10 cellular contexts compared by ENCODE assay signal in the genomic region with DNA sequence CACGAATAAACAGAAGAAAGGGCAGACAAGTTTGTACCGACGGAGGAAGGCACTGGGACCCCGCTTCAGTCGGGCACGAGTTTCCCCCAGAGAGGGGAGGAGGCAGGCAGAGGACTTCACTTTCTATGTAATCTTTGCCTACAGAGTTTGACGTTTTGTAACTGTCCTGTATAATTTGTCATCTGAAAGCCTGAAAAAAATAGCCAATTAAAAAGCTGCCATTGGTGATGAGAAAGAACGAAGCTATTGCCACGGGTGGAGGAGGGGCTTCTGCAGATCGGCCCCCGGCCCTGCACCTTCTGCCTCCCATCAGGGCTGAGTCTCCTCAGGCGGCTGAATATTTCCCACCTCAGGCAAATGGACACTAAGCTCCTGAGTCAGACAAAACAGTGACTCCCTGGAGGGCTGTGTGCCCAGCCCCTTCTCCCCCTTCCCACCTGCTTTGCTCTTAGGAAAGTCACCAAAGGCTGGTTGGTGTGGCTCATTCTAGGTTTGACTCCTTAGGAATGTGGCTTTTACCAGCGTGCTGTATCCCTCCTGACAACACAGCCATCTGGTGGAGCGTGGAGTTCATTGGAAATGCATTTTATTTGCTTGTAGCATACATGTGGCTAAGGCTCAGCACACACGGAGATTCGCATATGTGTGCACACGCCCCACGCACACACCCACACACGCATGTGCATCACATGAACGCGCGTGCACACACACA.
DNase-seq lines count a peak whose midpoint lies in the region; ATAC-seq and TF ChIP-seq lines count a peak whose summit lies in the region.
"Had no signal": no experiment of that assay in that cellular context is flagged by ENCODE, and none has a peak within 500 bp of the region (broad histone marks: within the 10 kb centered on the region; RNA-seq: fewer than 3 reads in every experiment).

No MANE protein-coding gene starts in this region.

- H3K4me3 ChIP-seq in spleen: no peak overlapping the region
- H3K4me3 ChIP-seq: ascending aorta had no signal

- H3K9me3 ChIP-seq in KOPT-K1 (ENCODE audit: insufficient read depth, low read length, poor library complexity, severe bottlenecking) (no peaks in the 10 kb centered on the region), spleen (no peaks in the 10 kb centered on the region)
- H3K9me3 ChIP-seq: ascending aorta had no signal

- no peak for TF ChIP-seq POLR2A in spleen (IDR thresholded peaks at IDR 0.05)

- no peaks in the 10 kb centered on the region for H3K9me3 Mint-ChIP-seq in Calu3 (ENCODE audit: low read depth, unreplicated experiment)
- no peaks in the 10 kb centered on the region for H3K9me3 Mint-ChIP-seq in chondrocyte (ENCODE audit: low read depth)
- H3K9me3 Mint-ChIP-seq in nephron: no peaks in the 10 kb centered on the region
- no peaks in the 10 kb centered on the region for H3K9me3 Mint-ChIP-seq in activated CD8-positive, alpha-beta T cell treated with anti-CD3 and anti-CD28 coated beads, Interleukin-2, amount 10 ng/mL, durations not matched to agents 7 days and 5 days (ENCODE audit: insufficient read depth)
- H3K9me3 Mint-ChIP-seq: stimulated activated memory B cell treated with anti-CD40 and anti-IgM and Interleukin-4, amounts not matched to agents 10 μg/mL and 1 μg/mL and 100 μg/mL, for 72 hours had no signal

- H3K36me3 Mint-ChIP-seq in Calu3 (ENCODE audit: insufficient read depth, unreplicated experiment) (peaks cover 9% of the 10 kb centered on the region), chondrocyte (ENCODE audit: low read depth) (no peaks in the 10 kb centered on the region), nephron (ENCODE audit: low read depth) (no peaks in the 10 kb centered on the region)
- no peaks in the 10 kb centered on the region for H3K36me3 Mint-ChIP-seq in activated CD8-positive, alpha-beta T cell treated with anti-CD3 and anti-CD28 coated beads, Interleukin-2, amount 10 ng/mL, durations not matched to agents 7 days and 5 days (ENCODE audit: low read depth)
- H3K36me3 Mint-ChIP-seq: stimulated activated memory B cell treated with anti-CD40 and anti-IgM and Interleukin-4, amounts not matched to agents 10 μg/mL and 1 μg/mL and 100 μg/mL, for 72 hours had no signal

- CTCF ChIA-PET in Calu3 (lab: Charles Lee): no interaction called here
- CTCF ChIA-PET in activated CD8-positive, alpha-beta T cell treated with anti-CD3 and anti-CD28 coated beads, Interleukin-2, amount 10 ng/mL, durations not matched to agents 7 days and 5 days (lab: Charles Lee): no interaction called here

- H3K27ac ChIP-seq in KOPT-K1 (ENCODE audit: low read depth, low read length, poor library complexity, severe bottlenecking) (peak overlapping the region; percentile 42), spleen (no peak overlapping the region)
- H3K27ac ChIP-seq: ascending aorta had no signal

- peaks cover 42% of the 10 kb centered on the region for H3K36me3 ChIP-seq in KOPT-K1 (ENCODE audit: insufficient read depth, low read length)
- no peaks in the 10 kb centered on the region for H3K36me3 ChIP-seq in spleen
- H3K36me3 ChIP-seq: ascending aorta had no signal

- H3K4me1 ChIP-seq in spleen: peaks cover 0 to 19% (median 11%) of the 10 kb centered on the region in 6 donors

- POLR2A ChIA-PET in activated CD8-positive, alpha-beta T cell treated with anti-CD3 and anti-CD28 coated beads, Interleukin-2, amount 10 ng/mL, durations not matched to agents 7 days and 5 days (lab: Charles Lee): no interaction called here

- no TSS peak for BruUV-seq in Calu3 (replicated peaks; lab: Mats Ljungman, UMichigan)

- no peak for TF ChIP-seq CTCF in Calu3 (IDR thresholded peaks at IDR 0.05; ENCODE audit: unreplicated experiment)
- no peak for TF ChIP-seq CTCF in chondrocyte (IDR thresholded peaks at IDR 0.05)
- no peak for TF ChIP-seq CTCF in nephron (IDR thresholded peaks at IDR 0.05; ENCODE audit: unreplicated experiment in 3 of 3)
- TF ChIP-seq CTCF in spleen (IDR thresholded peaks at IDR 0.05 in 8 of 11, conservative IDR thresholded peaks at IDR 0.05 in 3 of 11): no peak

- DNase-seq in Calu3: no peak
- DNase-seq in chondrocyte (ENCODE audit: low spot score): no peak
- no peak for DNase-seq in activated CD8-positive, alpha-beta T cell treated with anti-CD3 and anti-CD28 coated beads, Interleukin-2, amount 10 ng/mL, durations not matched to agents 7 days and 5 days
- no peak for DNase-seq in occipital lobe (lab: John Stamatoyannopoulos, UW)
- no peak for DNase-seq in spleen
- no peak for DNase-seq in putamen (ENCODE audit: low spot score)

- H3K27ac Mint-ChIP-seq in Calu3 (ENCODE audit: unreplicated experiment): no peak overlapping the region
- H3K27ac Mint-ChIP-seq in chondrocyte (ENCODE audit: unreplicated experiment): peak overlapping the region; percentile 66
- H3K27ac Mint-ChIP-seq in nephron: peak overlapping the region; percentile 50 to 84 (median 84)
- no peak overlapping the region for H3K27ac Mint-ChIP-seq in activated CD8-positive, alpha-beta T cell treated with anti-CD3 and anti-CD28 coated beads, Interleukin-2, amount 10 ng/mL, durations not matched to agents 7 days and 5 days
- H3K27ac Mint-ChIP-seq: stimulated activated memory B cell treated with anti-CD40 and anti-IgM and Interleukin-4, amounts not matched to agents 10 μg/mL and 1 μg/mL and 100 μg/mL, for 72 hours had no signal

- 79 to 89% (median 83%) methylated on average over 16 to 22 of the region's 22 CpGs for WGBS in spleen, 5 donors

- peaks cover 0 to 83% (median 11%) of the 10 kb centered on the region in 7 donors for H3K27me3 ChIP-seq in spleen (replicated peaks in 1 of 7)
- H3K27me3 ChIP-seq: ascending aorta had no signal

- peak overlapping the region; percentile 24 for H3K4me3 Mint-ChIP-seq in Calu3 (ENCODE audit: low read depth, unreplicated experiment)
- H3K4me3 Mint-ChIP-seq in chondrocyte (ENCODE audit: unreplicated experiment): no peak overlapping the region
- H3K4me3 Mint-ChIP-seq in nephron: peak overlapping the region in 2 of 3 experiments; percentile 6 to 59
- no peak overlapping the region for H3K4me3 Mint-ChIP-seq in activated CD8-positive, alpha-beta T cell treated with anti-CD3 and anti-CD28 coated beads, Interleukin-2, amount 10 ng/mL, durations not matched to agents 7 days and 5 days
- H3K4me3 Mint-ChIP-seq: stimulated activated memory B cell treated with anti-CD40 and anti-IgM and Interleukin-4, amounts not matched to agents 10 μg/mL and 1 μg/mL and 100 μg/mL, for 72 hours had no signal

- no peaks in the 10 kb centered on the region for H3K4me1 Mint-ChIP-seq in Calu3 (ENCODE audit: low read depth, unreplicated experiment)
- H3K4me1 Mint-ChIP-seq in chondrocyte (ENCODE audit: low read depth): peaks cover 39% of the 10 kb centered on the region
- H3K4me1 Mint-ChIP-seq in nephron: peaks cover 45% of the 10 kb centered on the region
- H3K4me1 Mint-ChIP-seq in activated CD8-positive, alpha-beta T cell treated with anti-CD3 and anti-CD28 coated beads, Interleukin-2, amount 10 ng/mL, durations not matched to agents 7 days and 5 days (ENCODE audit: low read depth): peaks cover 9% of the 10 kb centered on the region

- ATAC-seq in activated CD8-positive, alpha-beta T cell treated with anti-CD3 and anti-CD28 coated beads, Interleukin-2, amount 10 ng/mL, durations not matched to agents 7 days and 5 days: no peak
- ATAC-seq: stimulated activated memory B cell treated with anti-CD40 and anti-IgM and Interleukin-4, amounts not matched to agents 10 μg/mL and 1 μg/mL and 100 μg/mL, for 72 hours had no signal

- H3K27me3 Mint-ChIP-seq in Calu3 (ENCODE audit: unreplicated experiment) (peaks cover 8% of the 10 kb centered on the region), chondrocyte (ENCODE audit: low read depth) (peaks cover 15% of the 10 kb centered on the region), nephron (ENCODE audit: low read depth) (peaks cover 52% of the 10 kb centered on the region)
- peaks cover 4% of the 10 kb centered on the region for H3K27me3 Mint-ChIP-seq in activated CD8-positive, alpha-beta T cell treated with anti-CD3 and anti-CD28 coated beads, Interleukin-2, amount 10 ng/mL, durations not matched to agents 7 days and 5 days (ENCODE audit: low read depth)

- intact Hi-C loops in Calu3 (cut with micrococcal nuclease; ENCODE audit: unreplicated experiment): no loop called here
- intact Hi-C loops in spleen (cut with DNase I; ENCODE audit: low total_unique reads): no loop called here

Comparison
In these comparisons a context has a peak if more than half of its experiments do, and no peak if none do; other contexts are left out.
1. H3K27ac Mint-ChIP-seq: peak in chondrocyte (single experiment) and nephron (3 of 3); none in Calu3 (single experiment) and activated CD8-positive, alpha-beta T cell treated with anti-CD3 and anti-CD28 coated beads, Interleukin-2, amount 10 ng/mL, durations not matched to agents 7 days and 5 days (single experiment).
2. H3K4me3 Mint-ChIP-seq: peak in Calu3 (single experiment) and nephron (2 of 3); none in chondrocyte (single experiment) and activated CD8-positive, alpha-beta T cell treated with anti-CD3 and anti-CD28 coated beads, Interleukin-2, amount 10 ng/mL, durations not matched to agents 7 days and 5 days (single experiment).